Comparison of ENCODE assay signal across 8 cellular contexts in genomic region chr11:73307323-73308002, GRCh38. TPM values are rescaled to one million over a fixed set of nuclear protein-coding genes. Genes with fewer than 3 reads are reported as not detected.
A peak's percentile ranks its signal among the peaks of the same experiment; 100 is the strongest.
DNase-seq lines count a peak whose midpoint lies in the region; ATAC-seq and TF ChIP-seq lines count a peak whose summit lies in the region.

No MANE protein-coding gene starts in this region.

- POLR2A ChIA-PET in OCI-LY7 (lab: Charles Lee) = interaction anchor here (0.6 kb wide), 1 partner anchor 26 kb away, joined by 4 read pairs; no protein-coding TSS in a partner anchor

- peak overlapping the region; percentile 71 for H3K9ac ChIP-seq in mucosa of stomach (ENCODE audit: low read length)

- H3K79me2 ChIP-seq in OCI-LY7 (ENCODE audit: insufficient read depth, low read depth, low read length) = no peaks in the 10 kb centered on the region

- no TSS peak for BruUV-seq in OCI-LY7 (replicated peaks; lab: Mats Ljungman, UMichigan)

- H3K4me1 ChIP-seq in OCI-LY7 (ENCODE audit: insufficient read depth, low read length, poor library complexity, severe bottlenecking) = peaks cover 14% of the 10 kb centered on the region
- peaks cover 26% of the 10 kb centered on the region for H3K4me1 ChIP-seq in mucosa of stomach (ENCODE audit: control insufficient read depth, insufficient read depth, low read length)

- CTCF ChIA-PET in OCI-LY7 (lab: Charles Lee; ENCODE audit: unreplicated experiment) = interaction anchor here (0.6 to 2.0 kb wide), 7 partner anchors 10 to 1419 kb away, joined by 4 to 17 read pairs (median 8); no protein-coding TSS in a partner anchor

- no peak for TF ChIP-seq POLR2A in erythroblast (IDR thresholded peaks at IDR 0.05; ENCODE audit: low read length)

- peak overlapping the region; percentile 86 for H2AFZ ChIP-seq in OCI-LY7 (ENCODE audit: low read length)

- no peaks in the 10 kb centered on the region for H4K20me1 ChIP-seq in OCI-LY7 (ENCODE audit: insufficient read depth, low read length)

- H3K4me3 ChIP-seq in OCI-LY7 (ENCODE audit: low read depth, low read length, poor library complexity, severe bottlenecking) = peak overlapping the region; percentile 72
- H3K4me3 ChIP-seq in mucosa of stomach (ENCODE audit: low read length) = peak overlapping the region; percentile 41

- peaks cover 19% of the 10 kb centered on the region for H3K27me3 ChIP-seq in mucosa of stomach (ENCODE audit: control insufficient read depth, insufficient read depth, low read length)

- no peaks in the 10 kb centered on the region for H3K9me2 ChIP-seq in OCI-LY7 (ENCODE audit: insufficient read depth, low read length)

- ATAC-seq in GM21390 (IDR thresholded peaks at IDR 0.05; ENCODE audit: unreplicated experiment) = peak; percentile 50

- DNase-seq in COLO829 (ENCODE audit: low spot score) (peak; percentile 97), HuH-7.5 (ENCODE audit: low spot score) (peak; percentile 95), OCI-LY7 (ENCODE audit: low spot score) (peak; percentile 93), activated T-cell treated with anti-CD3 and anti-CD28 coated beads for 48 hours (ENCODE audit: low read depth) (peak; percentile 89), erythroblast (lab: John Stamatoyannopoulos, UW) (peak; percentile 83 to 90)
- peak; percentile 98 for DNase-seq in stimulated activated CD8-positive, alpha-beta memory T cell treated with anti-CD3 and anti-CD28 coated beads, Interleukin-4, amount 100 ng/mL, for 48 hours

- H3K27ac ChIP-seq in OCI-LY7 (ENCODE audit: low read depth, low read length, poor library complexity, severe bottlenecking) = peak overlapping the region; percentile 16

- H3K9me3 ChIP-seq in OCI-LY7 (ENCODE audit: low read length) = no peaks in the 10 kb centered on the region
- H3K9me3 ChIP-seq in mucosa of stomach (ENCODE audit: control insufficient read depth, low read length) = no peaks in the 10 kb centered on the region

- TF ChIP-seq CTCF in OCI-LY7 (conservative IDR thresholded peaks at IDR 0.05; ENCODE audit: low read length) = peak; percentile 97

- intact Hi-C loops in OCI-LY7 (cut with micrococcal nuclease; ENCODE audit: unreplicated experiment) = loop anchor here (1.0 kb wide), 1 partner anchor 28 kb away; no protein-coding TSS in a partner anchor

- H3K4me2 ChIP-seq in OCI-LY7 (ENCODE audit: low read length) = peak overlapping the region; percentile 92

- H3K36me3 ChIP-seq in OCI-LY7 (ENCODE audit: insufficient read depth, low read length) (no peaks in the 10 kb centered on the region), mucosa of stomach (ENCODE audit: control insufficient read depth, insufficient read depth, low read length) (no peaks in the 10 kb centered on the region)

RNA-seq across cellular contexts. Expression of gene ARHGEF17, which starts 0.6 kb away (rescaled TPM):
- 0.19 and 0.21 TPM in 2 replicates for total RNA-seq in OCI-LY7 (2014; rRNA removed; shearing (Covaris generic))
- total RNA-seq in OCI-LY7 (2022) = 0.57 and 1.4 TPM in 2 replicates

RNA-seq across cellular contexts. Expression of gene P2RY6, which starts 35.3 kb away (rescaled TPM):
- not detected in 2 replicates for total RNA-seq in OCI-LY7 (2014; rRNA removed; shearing (Covaris generic))
- total RNA-seq in OCI-LY7 (2022) = not detected in 2 replicates

Comparison
In these comparisons a context has a peak if more than half of its experiments do, and no peak if none do; other contexts are left out.
1. Peak in every context shown above with its lines: DNase-seq, ATAC-seq, H3K4me3 ChIP-seq and H3K27ac ChIP-seq.